20 cellular contexts compared by ENCODE assay signal in the genomic region with DNA sequence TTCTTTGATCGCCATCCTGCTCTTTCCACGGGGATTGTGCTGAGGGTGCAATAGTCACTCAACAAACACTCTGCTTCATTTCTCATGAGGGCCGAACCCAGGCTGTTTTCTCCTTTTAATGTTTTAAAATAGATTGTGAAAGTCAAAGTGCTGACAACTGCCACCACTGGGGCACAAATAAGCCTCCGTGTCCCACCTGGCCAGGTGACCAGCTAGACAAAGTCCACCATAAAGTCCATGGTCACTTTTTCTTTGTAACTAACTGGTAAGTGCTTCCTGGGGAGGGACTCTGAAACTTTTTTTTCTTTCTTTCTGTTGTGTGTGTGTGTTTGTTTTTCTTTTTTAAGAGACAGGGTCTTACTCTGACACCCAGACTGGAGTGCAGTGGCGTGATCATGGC.
DNase-seq lines count a peak whose midpoint lies in the region; ATAC-seq, FAIRE-seq and TF ChIP-seq lines count a peak whose summit lies in the region.
"Had no signal": no experiment of that assay in that cellular context is flagged by ENCODE, and none has a peak within 500 bp of the region (broad histone marks: within the 10 kb centered on the region; RNA-seq: fewer than 3 reads in every experiment).

No MANE protein-coding gene starts in this region.

- H3K4me2 ChIP-seq in HepG2 (ENCODE audit: low read depth, low read length) (no peak overlapping the region), PC-9 (no peak overlapping the region)
- H3K4me2 ChIP-seq: BLaER1, GM23338 had no signal

- DNase-seq in left ventricle myocardium inferior (no peak), left ventricle myocardium superior (no peak), HepG2 (ENCODE audit: low spot score) (no peak), PC-9 (no peak), NCI-H774 (lab: John Stamatoyannopoulos, UW) (no peak), SJCRH30 (no peak), GDM1 (lab: John Stamatoyannopoulos, UW) (no peak)
- DNase-seq: 8988T; CD8-positive, alpha-beta T cell; DMS 273 treated with DMSO at 0.1 percent for 48 hours; DMS53; DND-41; EL; HCEC 1CT had no signal

- TF ChIP-seq EP300 in HepG2 (IDR thresholded peaks at IDR 0.05; ENCODE audit: low read depth in 2 of 2, low read length in 2 of 2) (no peak), HepG2 (CRISPR knock-in tag; IDR thresholded peaks at IDR 0.05; ENCODE audit: borderline replicate concordance) (no peak)

- H3K36me3 ChIP-seq in left ventricle myocardium inferior (no peaks in the 10 kb centered on the region), HepG2 (replicated peaks in 1 of 2; ENCODE audit: control insufficient read depth in 1 of 2, insufficient read depth in 2 of 2, low read length in 2 of 2) (no peaks in the 10 kb centered on the region), PC-9 (ENCODE audit: low read depth) (no peaks in the 10 kb centered on the region), SJCRH30 (no peaks in the 10 kb centered on the region)
- H3K36me3 ChIP-seq: BLaER1 had no signal

- H3K9me3 Mint-ChIP-seq in dendritic cell treated with granulocyte-macrophage colony-stimulating factor and Interleukin-4, amounts not matched to agents 40 ng/mL and 50 ng/mL, for 4 days, result no peaks in the 10 kb centered on the region
- H3K9me3 Mint-ChIP-seq: CD8-positive, alpha-beta T cell; GM23338 had no signal

- 44% methylated on average over 5 of the region's 5 CpGs for WGBS in HepG2 (ENCODE audit: low lambda C conversion rate)

- no peak for ATAC-seq in left ventricle myocardium superior
- ATAC-seq in HepG2, result no peak
- ATAC-seq: CD8-positive, alpha-beta T cell; GM23338 had no signal

- H2AFZ ChIP-seq in HepG2 (ENCODE audit: low read length) (no peak overlapping the region), PC-9 (no peak overlapping the region)

- peaks cover 37% of the 10 kb centered on the region for H3F3A ChIP-seq in PC-9 (ENCODE audit: insufficient read depth, low read depth)

- CTCF ChIA-PET in HepG2 (lab: Yijun Ruan, JAX; ENCODE audit: low intra/inter-chr PET ratio, low total read pairs), result no interaction called here
- CTCF ChIA-PET in PC-9 (lab: Charles Lee), result no interaction called here

- in situ Hi-C loops in HepG2 (cut with HindIII; ENCODE audit: extremely low pct_ligation_motif_present, low pct_unique_long_range_greater_than_20kb), result no loop called here

- H3K9me3 ChIP-seq in left ventricle myocardium inferior (replicated peaks) (no peaks in the 10 kb centered on the region), HepG2 (ENCODE audit: low read length) (no peaks in the 10 kb centered on the region), PC-9 (ENCODE audit: insufficient read depth, low read depth) (no peaks in the 10 kb centered on the region), SJCRH30 (replicated peaks) (no peaks in the 10 kb centered on the region)

- no peaks in the 10 kb centered on the region for H3K27me3 ChIP-seq in left ventricle myocardium inferior (ENCODE audit: low read depth)
- H3K27me3 ChIP-seq in HepG2 (ENCODE audit: control insufficient read depth in 1 of 2, insufficient read depth in 2 of 2, low read length in 2 of 2), result peaks cover 4 to 26% of the 10 kb centered on the region in 2 experiments; a peak in 4 of 5 replicates
- H3K27me3 ChIP-seq in PC-9 (ENCODE audit: insufficient read depth, low read depth), result no peaks in the 10 kb centered on the region
- H3K27me3 ChIP-seq in SJCRH30, result no peaks in the 10 kb centered on the region
- H3K27me3 ChIP-seq: BLaER1 had no signal

- H3K27ac ChIP-seq in left ventricle myocardium inferior (replicated peaks) (peak overlapping the region; percentile 6), HepG2 (ENCODE audit: extremely low read length, insufficient read depth, low read length) (no peak overlapping the region), PC-9 (no peak overlapping the region), SJCRH30 (no peak overlapping the region)
- H3K27ac ChIP-seq: BLaER1 had no signal

- TF ChIP-seq POLR2A in HepG2 (IDR thresholded peaks at IDR 0.05; ENCODE audit: insufficient read depth in 1 of 2, low read depth in 2 of 2, low read length in 2 of 2), result no peak

- no peak overlapping the region for H3K9ac ChIP-seq in HepG2 (ENCODE audit: insufficient read depth, low read depth, low read length)
- H3K9ac ChIP-seq: BLaER1 had no signal

- no peaks in the 10 kb centered on the region for H3K27me3 Mint-ChIP-seq in dendritic cell treated with granulocyte-macrophage colony-stimulating factor and Interleukin-4, amounts not matched to agents 40 ng/mL and 50 ng/mL, for 4 days

- peaks cover 89% of the 10 kb centered on the region for H3K4me1 Mint-ChIP-seq in dendritic cell treated with granulocyte-macrophage colony-stimulating factor and Interleukin-4, amounts not matched to agents 40 ng/mL and 50 ng/mL, for 4 days (ENCODE audit: low read depth)

- no peak overlapping the region for H3K4me3 ChIP-seq in left ventricle myocardium inferior
- H3K4me3 ChIP-seq in HepG2 (replicated peaks in 1 of 3; ENCODE audit: insufficient read depth in 1 of 3, low read depth in 2 of 3, low read length in 3 of 3), result no peak overlapping the region
- H3K4me3 ChIP-seq in PC-9, result no peak overlapping the region
- no peak overlapping the region for H3K4me3 ChIP-seq in SJCRH30
- H3K4me3 ChIP-seq: BLaER1, GM23338 had no signal

- no peaks in the 10 kb centered on the region for H3K9me2 ChIP-seq in PC-9 (ENCODE audit: insufficient read depth)

- no peak overlapping the region for H3K4me3 Mint-ChIP-seq in dendritic cell treated with granulocyte-macrophage colony-stimulating factor and Interleukin-4, amounts not matched to agents 40 ng/mL and 50 ng/mL, for 4 days
- H3K4me3 Mint-ChIP-seq: CD8-positive, alpha-beta T cell; GM23338 had no signal

- H3K27ac Mint-ChIP-seq in dendritic cell treated with granulocyte-macrophage colony-stimulating factor and Interleukin-4, amounts not matched to agents 40 ng/mL and 50 ng/mL, for 4 days, result peak overlapping the region; percentile 92
- H3K27ac Mint-ChIP-seq: CD8-positive, alpha-beta T cell; GM23338 had no signal

- no peaks in the 10 kb centered on the region for H4K20me1 ChIP-seq in HepG2 (ENCODE audit: insufficient read depth, low read length)
- no peaks in the 10 kb centered on the region for H4K20me1 ChIP-seq in PC-9 (ENCODE audit: insufficient read depth)
- H4K20me1 ChIP-seq: BLaER1 had no signal

- TF ChIP-seq RAD21 in HepG2 (CRISPR knock-in tag; IDR thresholded peaks at IDR 0.05), result no peak

- intact Hi-C loops in left ventricle myocardium inferior (cut with micrococcal nuclease), result no loop called here
- intact Hi-C loops in left ventricle myocardium superior (cut with micrococcal nuclease), result no loop called here
- intact Hi-C loops in dendritic cell treated with granulocyte-macrophage colony-stimulating factor and Interleukin-4, amounts not matched to agents 40 ng/mL and 50 ng/mL, for 4 days (cut with micrococcal nuclease), result loop anchor here (5.0 kb wide), 1 partner anchor 34 kb away; no protein-coding TSS in a partner anchor
- intact Hi-C loops in HepG2 (cut with micrococcal nuclease; ENCODE audit: unreplicated experiment), result no loop called here
- intact Hi-C loops in PC-9 (cut with micrococcal nuclease; ENCODE audit: unreplicated experiment), result no loop called here

- POLR2A ChIA-PET in HepG2 (lab: Yijun Ruan, JAX) (no interaction called here), PC-9 (lab: Charles Lee; ENCODE audit: unreplicated experiment) (no interaction called here)

- no peak for FAIRE-seq in HepG2 (lab: Jason Lieb, UNC)
- FAIRE-seq: GM12891, GM19239, H54 had no signal

- no TSS peak for BruUV-seq in HepG2 (replicated peaks; lab: Mats Ljungman, UMichigan)
- BruUV-seq in PC-9 (replicated peaks; lab: Mats Ljungman, UMichigan), result no TSS peak

- H3K79me2 ChIP-seq in HepG2 (ENCODE audit: insufficient read depth, low read length), result no peaks in the 10 kb centered on the region
- no peaks in the 10 kb centered on the region for H3K79me2 ChIP-seq in PC-9 (ENCODE audit: low read depth)

- TF ChIP-seq CTCF in left ventricle myocardium inferior (IDR thresholded peaks at IDR 0.05; ENCODE audit: borderline replicate concordance) (no peak), HepG2 (CRISPR knock-in tag; IDR thresholded peaks at IDR 0.05) (no peak), PC-9 (conservative IDR thresholded peaks at IDR 0.05) (no peak)

- no peaks in the 10 kb centered on the region for H3K36me3 Mint-ChIP-seq in dendritic cell treated with granulocyte-macrophage colony-stimulating factor and Interleukin-4, amounts not matched to agents 40 ng/mL and 50 ng/mL, for 4 days (ENCODE audit: low read depth)
- H3K36me3 Mint-ChIP-seq: CD8-positive, alpha-beta T cell had no signal

- peaks cover 35% of the 10 kb centered on the region for H3K4me1 ChIP-seq in left ventricle myocardium inferior
- peaks cover 25% of the 10 kb centered on the region for H3K4me1 ChIP-seq in HepG2 (ENCODE audit: insufficient read depth, low read length)
- H3K4me1 ChIP-seq in PC-9 (replicated peaks; ENCODE audit: insufficient read depth), result peaks cover 43% of the 10 kb centered on the region
- H3K4me1 ChIP-seq in SJCRH30, result no peaks in the 10 kb centered on the region

TF ChIP-seq in HepG2, 621 proteins besides CTCF, POLR2A, EP300 and RAD21:
- 0 out of 2 replicates have a peak, but pooled peaks have one; percentile 18 for TF ChIP-seq HNF4A (CRISPR knock-in tag; IDR thresholded peaks at IDR 0.05)
- TF ChIP-seq ZNF460 (CRISPR knock-in tag; IDR thresholded peaks at IDR 0.05; ENCODE audit: borderline replicate concordance), result no peak
